ENCODE assay signal across 1 cellular context in genomic region chr5:163460562-163461176, GRCh38.
TF ChIP-seq lines count a peak whose summit lies in the region.

HMMR (plus strand) TSS chr5:163460632; CDS start chr5:163460693, 61 bp downstream.

TF ChIP-seq in HEK293, 187 proteins besides CTCF, POLR2A, EP300 and RAD21 (continued from another document):
- TF ChIP-seq ZBTB11 (tag by site-specific recombination; conservative IDR thresholded peaks at IDR 0.05; ENCODE audit: low read depth) (no peak), ZNF785 (tag by site-specific recombination; IDR thresholded peaks at IDR 0.05) (no peak), WT1 (tag by site-specific recombination; IDR thresholded peaks at IDR 0.05) (peak; percentile 42), ZNF548 (tag by site-specific recombination; IDR thresholded peaks at IDR 0.05) (no peak), GLI2 (tag by site-specific recombination; IDR thresholded peaks at IDR 0.05; ENCODE audit: borderline replicate concordance, low read depth) (no peak), ZNF311 (tag by site-specific recombination; IDR thresholded peaks at IDR 0.05; ENCODE audit: borderline replicate concordance) (no peak), KLF16 (tag by site-specific recombination; IDR thresholded peaks at IDR 0.05) (no peak)
- TF ChIP-seq, protein P1, sequence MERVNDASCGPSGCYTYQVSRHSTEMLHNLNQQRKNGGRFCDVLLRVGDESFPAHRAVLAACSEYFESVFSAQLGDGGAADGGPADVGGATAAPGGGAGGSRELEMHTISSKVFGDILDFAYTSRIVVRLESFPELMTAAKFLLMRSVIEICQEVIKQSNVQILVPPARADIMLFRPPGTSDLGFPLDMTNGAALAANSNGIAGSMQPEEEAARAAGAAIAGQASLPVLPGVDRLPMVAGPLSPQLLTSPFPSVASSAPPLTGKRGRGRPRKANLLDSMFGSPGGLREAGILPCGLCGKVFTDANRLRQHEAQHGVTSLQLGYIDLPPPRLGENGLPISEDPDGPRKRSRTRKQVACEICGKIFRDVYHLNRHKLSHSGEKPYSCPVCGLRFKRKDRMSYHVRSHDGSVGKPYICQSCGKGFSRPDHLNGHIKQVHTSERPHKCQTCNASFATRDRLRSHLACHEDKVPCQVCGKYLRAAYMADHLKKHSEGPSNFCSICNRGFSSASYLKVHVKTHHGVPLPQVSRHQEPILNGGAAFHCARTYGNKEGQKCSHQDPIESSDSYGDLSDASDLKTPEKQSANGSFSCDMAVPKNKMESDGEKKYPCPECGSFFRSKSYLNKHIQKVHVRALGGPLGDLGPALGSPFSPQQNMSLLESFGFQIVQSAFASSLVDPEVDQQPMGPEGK (tag by site-specific recombination; IDR thresholded peaks at IDR 0.05) = no peak
